2 cellular contexts compared by ENCODE assay signal in genomic region chr10:124465777-124466488, GRCh38.
TF ChIP-seq lines count a peak whose summit lies in the region.

No MANE protein-coding gene starts in this region.

TF ChIP-seq in GM12878, 131 proteins besides CTCF, POLR2A, EP300 and RAD21:
- TF ChIP-seq SIN3A (IDR thresholded peaks at IDR 0.05; ENCODE audit: low read depth, low read length) (no peak), JUND (IDR thresholded peaks at IDR 0.05; ENCODE audit: low read depth, low read length) (no peak), FOS (IDR thresholded peaks at IDR 0.05; ENCODE audit: borderline replicate concordance, extremely low read depth, insufficient read length) (no peak), IKZF2 (IDR thresholded peaks at IDR 0.05) (no peak), IRF3 (IDR thresholded peaks at IDR 0.05) (no peak), RFX5 (IDR thresholded peaks at IDR 0.05; ENCODE audit: low read depth, low read length) (no peak), BCLAF1 (IDR thresholded peaks at IDR 0.05) (no peak), RELA (IDR thresholded peaks at IDR 0.05; ENCODE audit: borderline replicate concordance, partially characterized antibody) (no peak), CBFB (IDR thresholded peaks at IDR 0.05; ENCODE audit: low read depth) (no peak), MTA3 (IDR thresholded peaks at IDR 0.05; ENCODE audit: borderline replicate concordance, low read length) (no peak)

TF ChIP-seq in SK-N-SH treated with all-trans-retinoic acid at 6 μM for 48 hours, 23 proteins besides CTCF, POLR2A, EP300 and RAD21:
- TF ChIP-seq ZNF565 (CRISPR knock-in tag; conservative IDR thresholded peaks at IDR 0.05; ENCODE audit: low read depth) (no peak), ZFP30 (CRISPR knock-in tag; IDR thresholded peaks at IDR 0.05) (no peak)
